1 cellular context compared by ENCODE assay signal in genomic region chr15:89817701-89818280, GRCh38.
TF ChIP-seq lines count a peak whose summit lies in the region.

No MANE protein-coding gene starts in this region.

TF ChIP-seq in HepG2, 621 proteins besides CTCF, POLR2A, EP300 and RAD21:
- no peak for TF ChIP-seq ZNF547 (CRISPR knock-in tag; IDR thresholded peaks at IDR 0.05)
- TF ChIP-seq ZBTB46 (CRISPR knock-in tag; IDR thresholded peaks at IDR 0.05; ENCODE audit: borderline replicate concordance): no peak
- no peak for TF ChIP-seq LCORL (IDR thresholded peaks at IDR 0.05)
- TF ChIP-seq LCORL (CRISPR knock-in tag; IDR thresholded peaks at IDR 0.05): no peak
- no peak for TF ChIP-seq ZNF18 (CRISPR knock-in tag; IDR thresholded peaks at IDR 0.05; ENCODE audit: insufficient replicate concordance)
- no peak for TF ChIP-seq RNF219 (CRISPR knock-in tag; IDR thresholded peaks at IDR 0.05)
- TF ChIP-seq DNMT3B (CRISPR knock-in tag; conservative IDR thresholded peaks at IDR 0.05): no peak
- no peak for TF ChIP-seq REST (IDR thresholded peaks at IDR 0.05; ENCODE audit: borderline replicate concordance in 1 of 2, low read depth in 1 of 2, low read length in 2 of 2)
- no peak for TF ChIP-seq THRA (CRISPR knock-in tag; IDR thresholded peaks at IDR 0.05; ENCODE audit: borderline replicate concordance)
- no peak for TF ChIP-seq ZNF550 (CRISPR knock-in tag; IDR thresholded peaks at IDR 0.05; ENCODE audit: borderline replicate concordance)
- TF ChIP-seq ZC3H13 (CRISPR knock-in tag; IDR thresholded peaks at IDR 0.05): no peak
- no peak for TF ChIP-seq KDM5A (IDR thresholded peaks at IDR 0.05; ENCODE audit: borderline replicate concordance, low read length)
